Comparison of ENCODE assay signal across 36 cellular contexts in the genomic region with DNA sequence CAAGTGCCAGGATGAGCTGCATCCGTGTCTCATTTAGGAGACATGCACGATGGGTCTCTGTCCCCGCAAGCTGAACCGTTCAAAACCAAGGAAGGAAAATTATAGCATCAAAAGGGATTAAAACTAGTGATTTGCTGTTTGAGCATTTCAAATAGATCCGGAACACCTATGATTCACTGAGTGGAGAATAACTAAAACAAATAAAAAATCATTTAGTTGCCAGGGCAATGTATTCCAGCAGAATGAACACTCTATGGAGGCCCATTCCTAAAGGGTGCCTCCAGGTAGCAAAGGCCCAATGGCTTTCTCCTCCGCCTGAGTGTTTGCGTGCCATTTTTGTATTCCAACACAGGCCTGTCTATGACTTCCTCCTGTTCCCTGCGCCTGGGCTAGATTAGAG.
"Had no signal": no experiment of that assay in that cellular context is flagged by ENCODE, and none has a peak within 500 bp of the region (broad histone marks: within the 10 kb centered on the region; RNA-seq: fewer than 3 reads in every experiment).

No MANE protein-coding gene starts in this region.

- H3K4me3 ChIP-seq: PC-9 had no signal

- H2AFZ ChIP-seq: PC-9 had no signal

- H3K27me3 Mint-ChIP-seq: activated CD8-positive, alpha-beta T cell treated with anti-CD3 and anti-CD28 coated beads for 36 hours; activated naive CD8-positive, alpha-beta T cell; activated naive CD8-positive, alpha-beta T cell treated with anti-CD3 and anti-CD28 coated beads, Interleukin-2, amount 50 U/mL, for 24 hours; brain; T-cell had no signal

- H3K4me1 Mint-ChIP-seq: activated naive CD8-positive, alpha-beta T cell treated with anti-CD3 and anti-CD28 coated beads, Interleukin-2, amount 50 U/mL, for 24 hours had no signal

- ATAC-seq: activated CD8-positive, alpha-beta T cell treated with anti-CD3 and anti-CD28 coated beads for 36 hours; activated naive CD8-positive, alpha-beta T cell treated with anti-CD3 and anti-CD28 coated beads, Interleukin-2, amount 50 U/mL, for 24 hours; activated T-cell treated with anti-CD3 and anti-CD28 coated beads, Interleukin-2, amount 50 U/mL, for 72 hours; Right ventricle myocardium inferior; SK-N-SH treated with all-trans-retinoic acid at 6 μM for 48 hours; T-cell had no signal

- H3K27ac Mint-ChIP-seq: activated CD8-positive, alpha-beta T cell treated with anti-CD3 and anti-CD28 coated beads for 36 hours; activated naive CD4-positive, alpha-beta T cell treated with anti-CD3 and anti-CD28 coated beads for 36 hours; activated naive CD8-positive, alpha-beta T cell; activated naive CD8-positive, alpha-beta T cell treated with anti-CD3 and anti-CD28 coated beads, Interleukin-2, amount 50 U/mL, for 24 hours; activated T-cell treated with anti-CD3 and anti-CD28 coated beads, Interleukin-2, amount 50 U/mL, for 72 hours; activated T-helper 2 cell treated with anti-CD3 and anti-CD28 coated beads, Interferon-gamma antibody, Interleukin-2, Interleukin-4, amounts not matched to agents 10 μg/mL and 5 μg/mL and 100 μg/mL, durations not matched to agents 14 hours and 24 hours and 36 hours; T-cell had no signal

- H3K4me2 ChIP-seq: PC-9 had no signal

- DNase-seq: activated CD4-positive, alpha-beta T cell treated with anti-CD3 and anti-CD28 coated beads for 1 hour; activated CD4-positive, alpha-beta T cell treated with anti-CD3 and anti-CD28 coated beads for 48 hours; activated CD4-positive, CD25-positive, alpha-beta regulatory T cell; activated CD8-positive, alpha-beta T cell treated with anti-CD3 and anti-CD28 coated beads for 36 hours; activated gamma-delta T cell; activated naive CD4-positive, alpha-beta T cell treated with anti-CD3 and anti-CD28 coated beads for 36 hours; activated naive CD8-positive, alpha-beta T cell treated with anti-CD3 and anti-CD28 coated beads, Interleukin-2, amount 50 U/mL, for 24 hours; activated T-cell treated with anti-CD3 and anti-CD28 coated beads, Interleukin-2, amount 50 U/mL, for 1 hour; activated T-cell treated with anti-CD3 and anti-CD28 coated beads, Interleukin-2, amount 50 U/mL, for 72 hours; anterior cingulate cortex; caudate nucleus; Kasumi-1; KG1; MM.1S; NCI-H1092 treated with DMSO at 0.1 percent for 48 hours; NCI-H1417; NCI-H146; NCI-H187; NCI-H2029 treated with DMSO at 0.1 percent for 48 hours; NCI-H2107; NCI-H2171; NCI-H510A; NCI-H526; NCI-H748 treated with DMSO at 0.1 percent for 48 hours; NK-92 treated with Interleukin-12 subunit alpha and Interleukin-12 subunit beta, amount 100 ng/mL, for 24 hours; PC-9; SIG-M5; T-cell; T1000; WERI-Rb-1 had no signal

- H3K4me3 Mint-ChIP-seq: activated CD8-positive, alpha-beta T cell treated with anti-CD3 and anti-CD28 coated beads for 36 hours; activated naive CD4-positive, alpha-beta T cell treated with anti-CD3 and anti-CD28 coated beads for 36 hours; activated naive CD8-positive, alpha-beta T cell; activated naive CD8-positive, alpha-beta T cell treated with anti-CD3 and anti-CD28 coated beads, Interleukin-2, amount 50 U/mL, for 24 hours; activated T-cell treated with anti-CD3 and anti-CD28 coated beads, Interleukin-2, amount 50 U/mL, for 72 hours; brain; T-cell had no signal

- H3K9me3 Mint-ChIP-seq: activated CD8-positive, alpha-beta T cell treated with anti-CD3 and anti-CD28 coated beads for 36 hours; activated naive CD4-positive, alpha-beta T cell treated with anti-CD3 and anti-CD28 coated beads for 36 hours; activated naive CD8-positive, alpha-beta T cell treated with anti-CD3 and anti-CD28 coated beads, Interleukin-2, amount 50 U/mL, for 24 hours; activated T-cell treated with anti-CD3 and anti-CD28 coated beads, Interleukin-2, amount 50 U/mL, for 72 hours; activated T-helper 2 cell treated with anti-CD3 and anti-CD28 coated beads, Interferon-gamma antibody, Interleukin-2, Interleukin-4, amounts not matched to agents 10 μg/mL and 5 μg/mL and 100 μg/mL, durations not matched to agents 14 hours and 24 hours and 36 hours; brain; T-cell had no signal

- H3K27ac ChIP-seq: PC-9, RWPE1, WERI-Rb-1 had no signal
